16 cellular contexts compared by ENCODE assay signal in genomic region chr2:98704499-98705332, GRCh38. TPM values are rescaled to one million over a fixed set of nuclear protein-coding genes. Genes with fewer than 3 reads are reported as not detected.
DNase-seq lines count a peak whose midpoint lies in the region; ATAC-seq, FAIRE-seq and TF ChIP-seq lines count a peak whose summit lies in the region.
"Had no signal": no experiment of that assay in that cellular context is flagged by ENCODE, and none has a peak within 500 bp of the region (broad histone marks: within the 10 kb centered on the region; RNA-seq: fewer than 3 reads in every experiment).

No MANE protein-coding gene starts in this region.

- H2AFZ ChIP-seq in HepG2 (ENCODE audit: low read length) (no peak overlapping the region), PC-3 (ENCODE audit: low read length) (no peak overlapping the region)

- POLR2A ChIA-PET in CD8-positive, alpha-beta T cell (lab: Charles Lee) = interaction anchor here (0.9 to 1.3 kb wide), 3 partner anchors 11 to 67 kb away, joined by 4 read pairs; no protein-coding TSS in a partner anchor
- POLR2A ChIA-PET in HepG2 (lab: Yijun Ruan, JAX) = interaction anchor here (0.5 to 3.4 kb wide), 7 partner anchors 13 to 732 kb away, joined by 3 to 13 read pairs (median 4); partner anchors contain the start of gene MGAT4A
- POLR2A ChIA-PET in PC-3 (lab: Charles Lee; ENCODE audit: unreplicated experiment) = no interaction called here

- peaks cover 39% of the 10 kb centered on the region for H3K36me3 Mint-ChIP-seq in CD8-positive, alpha-beta T cell
- H3K36me3 Mint-ChIP-seq: mesothelial cell of epicardium had no signal

- WGBS in HepG2 (ENCODE audit: low lambda C conversion rate) = 67% methylated on average over 9 of the region's 9 CpGs

- no peak for TF ChIP-seq POLR2A in HepG2 (IDR thresholded peaks at IDR 0.05; ENCODE audit: insufficient read depth in 1 of 2, low read depth in 2 of 2, low read length in 2 of 2)

- peaks cover 80% of the 10 kb centered on the region for H3K4me1 Mint-ChIP-seq in CD8-positive, alpha-beta T cell (ENCODE audit: low read depth)

- peaks cover 8% of the 10 kb centered on the region; the same call in 1 of the 2 replicates for H4K20me1 ChIP-seq in HepG2 (ENCODE audit: insufficient read depth, low read length)
- H4K20me1 ChIP-seq in PC-3 (ENCODE audit: low read length) = no peaks in the 10 kb centered on the region

- ATAC-seq in CD8-positive, alpha-beta T cell = no peak
- ATAC-seq in HepG2 (peak; percentile 45), PC-3 (no peak), HG03565 (IDR thresholded peaks at IDR 0.05; ENCODE audit: unreplicated experiment) (no peak)

- no peaks in the 10 kb centered on the region for H3K36me3 ChIP-seq in CD8-positive, alpha-beta T cell (ENCODE audit: insufficient read depth, low read length)
- H3K36me3 ChIP-seq in HepG2 (replicated peaks in 1 of 2; ENCODE audit: control insufficient read depth in 1 of 2, insufficient read depth in 2 of 2, low read length in 2 of 2) = no peaks in the 10 kb centered on the region; a peak in 1 of 5 replicates
- no peaks in the 10 kb centered on the region for H3K36me3 ChIP-seq in PC-3 (ENCODE audit: low read depth, low read length)
- H3K36me3 ChIP-seq: BE2C, MG63 had no signal

- H3K79me2 ChIP-seq in HepG2 (ENCODE audit: insufficient read depth, low read length) (peaks cover 82% of the 10 kb centered on the region), PC-3 (ENCODE audit: low read length) (no peaks in the 10 kb centered on the region)

- no peaks in the 10 kb centered on the region for H3K9me3 Mint-ChIP-seq in CD8-positive, alpha-beta T cell
- H3K9me3 Mint-ChIP-seq: mesothelial cell of epicardium had no signal

- no peak for DNase-seq in CD8-positive, alpha-beta T cell
- DNase-seq in LNCaP clone FGC (ENCODE audit: low read depth) (peak; percentile 73), SHP77 treated with DMSO at 0.1 percent for 48 hours (lab: John Stamatoyannopoulos, UW) (peak; percentile 84), HepG2 (ENCODE audit: low spot score) (peak; percentile 79), NCI-H2107 (lab: John Stamatoyannopoulos, UW) (no peak), PC-3 (no peak)
- DNase-seq in activated CD4-positive, alpha-beta T cell treated with anti-CD3 and anti-CD28 coated beads, Interleukin-2, amount 50 U/mL, for 1 hour = no peak
- DNase-seq: BE2C, MG63, NCI-H524, posterior cingulate gyrus, Right ventricle myocardium superior had no signal

- no peaks in the 10 kb centered on the region for H3K27me3 Mint-ChIP-seq in CD8-positive, alpha-beta T cell (ENCODE audit: low read depth)

- no peak overlapping the region for H3K27ac ChIP-seq in CD8-positive, alpha-beta T cell (ENCODE audit: low read depth, low read length)
- H3K27ac ChIP-seq in HepG2 (ENCODE audit: extremely low read length, insufficient read depth, low read length) (peak overlapping the region; percentile 16), PC-3 (ENCODE audit: low read length) (no peak overlapping the region)

- no peak overlapping the region for H3K4me3 ChIP-seq in CD8-positive, alpha-beta T cell (ENCODE audit: low read depth, low read length)
- no peak overlapping the region for H3K4me3 ChIP-seq in LNCaP clone FGC (ENCODE audit: low read depth, low read length)
- H3K4me3 ChIP-seq in HepG2 (replicated peaks in 1 of 3; ENCODE audit: insufficient read depth in 1 of 3, low read depth in 2 of 3, low read length in 3 of 3) = no peak overlapping the region; a peak in 1 of 6 replicates
- H3K4me3 ChIP-seq in PC-3 (ENCODE audit: low read length) = no peak overlapping the region
- H3K4me3 ChIP-seq: MG63 had no signal

- peaks cover 77% of the 10 kb centered on the region for H3K4me1 ChIP-seq in CD8-positive, alpha-beta T cell (ENCODE audit: insufficient read depth, low read length)
- H3K4me1 ChIP-seq in HepG2 (ENCODE audit: insufficient read depth, low read length) (peaks cover 57% of the 10 kb centered on the region), PC-3 (ENCODE audit: insufficient read depth, low read length) (peaks cover 7% of the 10 kb centered on the region)
- H3K4me1 ChIP-seq: BE2C had no signal

- BruUV-seq in HepG2 (replicated peaks; lab: Mats Ljungman, UMichigan) = no TSS peak
- BruUV-seq in PC-3 (replicated peaks; lab: Mats Ljungman, UMichigan) = no TSS peak

- no peak for TF ChIP-seq RAD21 in HepG2 (CRISPR knock-in tag; IDR thresholded peaks at IDR 0.05)

- CTCF ChIA-PET in CD8-positive, alpha-beta T cell (lab: Charles Lee) = interaction anchor here (0.6 to 2.2 kb wide), 9 partner anchors 10 to 1803 kb away, joined by 3 to 10 read pairs (median 4); no protein-coding TSS in a partner anchor
- CTCF ChIA-PET in HepG2 (lab: Yijun Ruan, JAX; ENCODE audit: low intra/inter-chr PET ratio, low total read pairs) = no interaction called here
- CTCF ChIA-PET in PC-3 (lab: Charles Lee) = no interaction called here

- H3K9me3 ChIP-seq in CD8-positive, alpha-beta T cell (ENCODE audit: low read length) = no peaks in the 10 kb centered on the region
- no peaks in the 10 kb centered on the region for H3K9me3 ChIP-seq in HepG2 (ENCODE audit: low read length)
- no peaks in the 10 kb centered on the region for H3K9me3 ChIP-seq in PC-3 (ENCODE audit: low read length)
- H3K9me3 ChIP-seq: BE2C, MG63 had no signal

- H3K9me2 ChIP-seq in PC-3 (replicated peaks; ENCODE audit: low read length) = no peaks in the 10 kb centered on the region

- H3K9ac ChIP-seq in HepG2 (ENCODE audit: insufficient read depth, low read depth, low read length) (no peak overlapping the region), PC-3 (ENCODE audit: low read length) (no peak overlapping the region)

- intact Hi-C loops in CD8-positive, alpha-beta T cell (cut with DNase I, micrococcal nuclease) = no loop called here
- intact Hi-C loops in HepG2 (cut with micrococcal nuclease; ENCODE audit: unreplicated experiment) = loop anchor here (10.0 kb wide), 1 partner anchor 60 kb away; no protein-coding TSS in a partner anchor
- intact Hi-C loops in PC-3 (cut with micrococcal nuclease) = no loop called here

- in situ Hi-C loops in HepG2 (cut with HindIII; ENCODE audit: extremely low pct_ligation_motif_present, low pct_unique_long_range_greater_than_20kb) = no loop called here

- no peak overlapping the region for H3K4me3 Mint-ChIP-seq in CD8-positive, alpha-beta T cell
- H3K4me3 Mint-ChIP-seq: mesothelial cell of epicardium had no signal

- TF ChIP-seq CTCF in CD8-positive, alpha-beta T cell (IDR thresholded peaks at IDR 0.05) = no peak
- no peak for TF ChIP-seq CTCF in LNCaP clone FGC (IDR thresholded peaks at IDR 0.05; ENCODE audit: control insufficient read depth, extremely low read depth, insufficient read depth)
- no peak for TF ChIP-seq CTCF in HepG2 (CRISPR knock-in tag; IDR thresholded peaks at IDR 0.05)
- TF ChIP-seq CTCF in PC-3 (conservative IDR thresholded peaks at IDR 0.05; ENCODE audit: low read depth, low read length) = no peak

- H3F3A ChIP-seq in PC-3 (ENCODE audit: low read length, unreplicated experiment) = no peaks in the 10 kb centered on the region

- H3K27me3 ChIP-seq in CD8-positive, alpha-beta T cell (ENCODE audit: insufficient read depth, low read length) = no peaks in the 10 kb centered on the region
- H3K27me3 ChIP-seq in HepG2 (ENCODE audit: control insufficient read depth in 1 of 2, insufficient read depth in 2 of 2, low read length in 2 of 2) (no peaks in the 10 kb centered on the region), PC-3 (ENCODE audit: low read length) (no peaks in the 10 kb centered on the region)
- H3K27me3 ChIP-seq: BE2C, MG63 had no signal

- peak; percentile 12 for FAIRE-seq in HepG2 (lab: Jason Lieb, UNC)
- FAIRE-seq: astrocyte, H54 had no signal

- TF ChIP-seq EP300 in HepG2 (IDR thresholded peaks at IDR 0.05; ENCODE audit: low read depth in 2 of 2, low read length in 2 of 2) = peak; percentile 44 to 67; a peak in 3 of 4 replicates
- TF ChIP-seq EP300 in HepG2 (CRISPR knock-in tag; IDR thresholded peaks at IDR 0.05; ENCODE audit: borderline replicate concordance) = peak; percentile 64; the same call in 1 of the 2 replicates

- peak overlapping the region; percentile 41 for H3K4me2 ChIP-seq in HepG2 (ENCODE audit: low read depth, low read length)
- H3K4me2 ChIP-seq in PC-3 (ENCODE audit: low read length) = no peak overlapping the region

- H3K27ac Mint-ChIP-seq in CD8-positive, alpha-beta T cell = peak overlapping the region; percentile 92

TF ChIP-seq in HepG2, 621 proteins besides CTCF, POLR2A, EP300 and RAD21 (continues in another document):
- peak; percentile 42; the same call in 1 of the 2 replicates for TF ChIP-seq ZNF605 (CRISPR knock-in tag; IDR thresholded peaks at IDR 0.05)
- no peak for TF ChIP-seq KLF12 (CRISPR knock-in tag; IDR thresholded peaks at IDR 0.05; ENCODE audit: borderline replicate concordance)
- TF ChIP-seq FOXO1 (CRISPR knock-in tag; IDR thresholded peaks at IDR 0.05) = peak; percentile 86

RNA-seq across cellular contexts. Expression of gene MGAT4A, which starts 26.2 kb away (rescaled TPM):
- 100 to 1,000 TPM; 226 to 229 TPM for total RNA-seq in CD8-positive, alpha-beta T cell
- 90.9 and 97.6 TPM in 2 replicates for total RNA-seq in HepG2 (2016; rRNA removed; fragmentation: Illumina TruSeq; extraction: Trizol)
- 50.4 and 51.6 TPM in 2 replicates for total RNA-seq in HepG2 (2016; cell fraction: cytosol; rRNA removed; fragmentation: Illumina TruSeq; extraction: Trizol; ENCODE audit: low read depth)
- total RNA-seq in HepG2 (2016; cell fraction: insoluble cytoplasmic fraction; rRNA removed; fragmentation: Illumina TruSeq; extraction: Trizol) = 92.4 and 95.8 TPM in 2 replicates
- 77.5 and 91.0 TPM in 2 replicates for total RNA-seq in HepG2 (2016; cell fraction: membrane; rRNA removed; fragmentation: Illumina TruSeq; extraction: Trizol)
- total RNA-seq in HepG2 (2016; cell fraction: nucleus; rRNA removed; fragmentation: Illumina TruSeq; extraction: Trizol) = 116 and 118 TPM in 2 replicates
- polyA plus RNA-seq in HepG2 (2011; rRNA removed) = 38.4 and 47.2 TPM in 2 replicates
- polyA plus RNA-seq in HepG2 (2011; cell fraction: cytosol; rRNA removed) = 18.0 and 30.5 TPM in 2 replicates
- 26.7 and 31.3 TPM in 2 replicates for polyA plus RNA-seq in HepG2 (2011; cell fraction: nucleus; rRNA removed)
- polyA plus RNA-seq in HepG2 (2012) = 57.2 and 70.3 TPM in 2 replicates
- 40.5 and 43.0 TPM in 2 replicates for polyA plus RNA-seq in HepG2 (2016; cell fraction: cytosol; fragmentation: Illumina TruSeq; extraction: Trizol; ENCODE audit: low read depth)
- 43.1 and 44.6 TPM in 2 replicates for polyA plus RNA-seq in HepG2 (2016; cell fraction: insoluble cytoplasmic fraction; fragmentation: Illumina TruSeq; extraction: Trizol; ENCODE audit: low read depth)
- polyA plus RNA-seq in HepG2 (2016; cell fraction: membrane; fragmentation: Illumina TruSeq; extraction: Trizol; ENCODE audit: low read depth) = 40.4 and 43.5 TPM in 2 replicates
- 58.4 and 61.2 TPM in 2 replicates for polyA plus RNA-seq in HepG2 (2016; cell fraction: nucleus; fragmentation: Illumina TruSeq; extraction: Trizol; ENCODE audit: insufficient read depth, low read depth)
- polyA minus RNA-seq in HepG2 (2011; rRNA and poly(A)+ RNA removed; ENCODE audit: low replicate concordance) = 0.05 and 64.4 TPM in 2 replicates
- polyA minus RNA-seq in HepG2 (2011; cell fraction: cytosol; rRNA and poly(A)+ RNA removed) = 52.3 and 65.5 TPM in 2 replicates
- 154 and 209 TPM in 2 replicates for polyA minus RNA-seq in HepG2 (2011; cell fraction: nucleus; rRNA and poly(A)+ RNA removed)
- total RNA-seq in PC-3 (2014; rRNA removed) = 1.7 and 6.1 TPM in 2 replicates

Comparison
In these comparisons a context has a peak if more than half of its experiments do, and no peak if none do; other contexts are left out.
1. DNase-seq: peak in LNCaP clone FGC (single experiment), SHP77 treated with DMSO at 0.1 percent for 48 hours (single experiment) and HepG2 (single experiment); none in CD8-positive, alpha-beta T cell (0 of 7), NCI-H2107 (single experiment), PC-3 (single experiment) and activated CD4-positive, alpha-beta T cell treated with anti-CD3 and anti-CD28 coated beads, Interleukin-2, amount 50 U/mL, for 1 hour (single experiment).